Comparison of ENCODE assay signal across 27 cellular contexts in the genomic region with DNA sequence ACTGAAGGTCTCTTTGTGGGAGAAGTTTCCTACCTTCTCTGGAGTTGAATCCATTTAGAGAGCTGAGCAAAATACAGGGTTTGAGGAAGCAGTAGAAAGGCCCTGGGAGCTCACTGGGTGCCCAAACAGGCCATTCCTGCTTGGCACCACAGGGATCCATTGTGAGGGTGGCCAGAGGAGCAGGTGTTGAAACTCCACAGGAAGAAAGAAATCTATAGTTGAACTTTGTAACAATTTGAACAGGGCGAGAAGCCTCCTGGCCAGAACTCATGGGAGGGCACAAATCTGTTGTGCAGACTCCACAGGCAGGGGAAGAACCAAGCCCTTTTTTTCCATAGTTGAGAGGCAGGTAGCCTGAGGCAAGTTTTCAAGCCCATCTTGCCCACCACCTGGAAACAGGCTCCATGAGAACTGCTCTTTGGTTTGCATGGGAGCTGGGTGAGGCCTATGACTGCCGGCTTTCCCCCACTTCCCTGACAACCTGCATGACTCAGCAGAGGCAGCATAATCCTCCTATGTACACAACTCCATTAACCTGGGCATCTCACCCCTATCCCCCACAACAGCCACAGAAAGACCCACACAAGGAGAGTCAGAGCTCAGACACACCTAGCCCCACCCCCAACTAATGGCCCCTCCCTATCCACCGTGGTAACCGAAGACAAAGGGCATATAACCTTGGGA.
"Had no signal": no experiment of that assay in that cellular context is flagged by ENCODE, and none has a peak within 500 bp of the region (broad histone marks: within the 10 kb centered on the region; RNA-seq: fewer than 3 reads in every experiment).

No MANE protein-coding gene starts in this region.

- ATAC-seq: left cardiac atrium; left lung; lower lobe of right lung; naive thymus-derived CD8-positive, alpha-beta T cell; pancreas; right cardiac atrium; stimulated activated effector memory CD8-positive, alpha-beta T cell treated with anti-CD3 and anti-CD28 coated beads, Interleukin-12 subunit alpha, Interleukin-12 subunit beta, amount 100 ng/mL, for 72 hours; stimulated activated naive CD8-positive, alpha-beta T cell treated with anti-CD3 and anti-CD28 coated beads, Interleukin-15, amount 100 ng/mL, for 72 hours had no signal

- H3K4me3 Mint-ChIP-seq: naive thymus-derived CD8-positive, alpha-beta T cell; nephron; neural crest cell; stimulated activated effector memory CD8-positive, alpha-beta T cell treated with anti-CD3 and anti-CD28 coated beads, Interleukin-12 subunit alpha, Interleukin-12 subunit beta, amount 100 ng/mL, for 72 hours; stimulated activated naive CD8-positive, alpha-beta T cell treated with anti-CD3 and anti-CD28 coated beads, Interleukin-15, amount 100 ng/mL, for 72 hours had no signal

- H3K4me1 ChIP-seq: left lung, lower lobe of right lung, pancreas, prostate gland, sigmoid colon, spleen, testis, thyroid gland, transverse colon, upper lobe of left lung, vagina had no signal

- H3K27me3 ChIP-seq: left lung, pancreas, sigmoid colon, spleen, testis, thyroid gland, transverse colon, upper lobe of left lung, vagina had no signal

- H3K4me1 Mint-ChIP-seq: naive thymus-derived CD8-positive, alpha-beta T cell; nephron; neural crest cell; stimulated activated effector memory CD8-positive, alpha-beta T cell treated with anti-CD3 and anti-CD28 coated beads, Interleukin-12 subunit alpha, Interleukin-12 subunit beta, amount 100 ng/mL, for 72 hours; stimulated activated naive CD8-positive, alpha-beta T cell treated with anti-CD3 and anti-CD28 coated beads, Interleukin-15, amount 100 ng/mL, for 72 hours had no signal

- H3K27ac ChIP-seq: left lung, lower lobe of right lung, pancreas, prostate gland, sigmoid colon, spleen, testis, thyroid gland, transverse colon, upper lobe of left lung, vagina had no signal

- H3K27ac Mint-ChIP-seq: naive thymus-derived CD8-positive, alpha-beta T cell; nephron; stimulated activated effector memory CD8-positive, alpha-beta T cell treated with anti-CD3 and anti-CD28 coated beads, Interleukin-12 subunit alpha, Interleukin-12 subunit beta, amount 100 ng/mL, for 72 hours; stimulated activated naive CD8-positive, alpha-beta T cell treated with anti-CD3 and anti-CD28 coated beads, Interleukin-15, amount 100 ng/mL, for 72 hours had no signal

- H3K4me3 ChIP-seq: left lung, lower lobe of right lung, pancreas, prostate gland, sigmoid colon, spleen, testis, thyroid gland, transverse colon, upper lobe of left lung, vagina had no signal

- H3K36me3 ChIP-seq: left lung, lower lobe of right lung, pancreas, prostate gland, sigmoid colon, spleen, thyroid gland, transverse colon, upper lobe of left lung, vagina had no signal

- H3K36me3 Mint-ChIP-seq: naive thymus-derived CD8-positive, alpha-beta T cell; stimulated activated effector memory CD8-positive, alpha-beta T cell treated with anti-CD3 and anti-CD28 coated beads, Interleukin-12 subunit alpha, Interleukin-12 subunit beta, amount 100 ng/mL, for 72 hours had no signal

- H3K9me3 ChIP-seq: lower lobe of right lung, pancreas, prostate gland, sigmoid colon, testis, thyroid gland, transverse colon, upper lobe of left lung, vagina had no signal

- DNase-seq: kidney glomerular epithelial cell; left cardiac atrium; left lung; lower lobe of right lung; mammary epithelial cell; mesenchymal stem cell; naive thymus-derived CD8-positive, alpha-beta T cell; nucleus accumbens; posterior cingulate gyrus; retina; right cardiac atrium; sigmoid colon; small intestine; spleen; stimulated activated CD4-positive, alpha-beta T cell treated with anti-CD3 and anti-CD28 coated beads, Interleukin-4, amount 100 ng/mL, for 24 hours; stimulated activated naive CD4-positive, alpha-beta T cell; stimulated activated naive CD8-positive, alpha-beta T cell treated with anti-CD3 and anti-CD28 coated beads, Interleukin-15, amount 100 ng/mL, for 72 hours; testis; thyroid gland; transverse colon; upper lobe of left lung had no signal

- H3K27me3 Mint-ChIP-seq: stimulated activated naive CD8-positive, alpha-beta T cell treated with anti-CD3 and anti-CD28 coated beads, Interleukin-15, amount 100 ng/mL, for 72 hours had no signal
